31 cellular contexts compared by ENCODE assay signal in the genomic region with DNA sequence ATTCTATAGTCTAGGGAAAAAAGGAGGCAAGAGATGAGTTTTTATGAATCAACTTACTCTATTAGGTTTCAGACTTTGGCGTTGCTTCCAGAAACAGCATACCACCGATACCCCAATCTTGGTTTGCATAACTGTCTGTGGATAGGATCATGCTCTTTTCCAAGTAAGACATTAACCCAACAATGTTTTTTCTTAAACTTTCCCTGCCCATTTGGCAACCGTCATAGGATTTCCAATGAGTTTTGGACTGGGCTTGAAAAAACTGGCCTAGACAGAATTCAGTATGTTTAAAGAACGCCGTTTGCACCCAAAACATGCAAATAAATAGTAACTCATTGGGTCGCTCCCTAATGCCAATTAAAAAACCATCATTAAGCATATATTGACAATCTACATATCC.
"Had no signal": no experiment of that assay in that cellular context is flagged by ENCODE, and none has a peak within 500 bp of the region (broad histone marks: within the 10 kb centered on the region; RNA-seq: fewer than 3 reads in every experiment).

No MANE protein-coding gene starts in this region.

- H3K4me3 Mint-ChIP-seq: naive thymus-derived CD4-positive, alpha-beta T cell; natural killer cell; nephron; neural progenitor cell; stimulated activated naive B cell treated with anti-CD40 and anti-IgM and Interleukin-4, amounts not matched to agents 10 μg/mL and 1 μg/mL and 100 μg/mL, for 72 hours; stimulated activated naive CD8-positive, alpha-beta T cell treated with anti-CD3 and anti-CD28 coated beads, Interleukin-15, Interleukin-2, amounts not matched to agents 100 ng/mL and 50 ng/mL, for 24 hours had no signal

- H3K27me3 ChIP-seq: neural progenitor cell, ovary, right atrium auricular region, spleen, stomach, thyroid gland, tibial nerve, upper lobe of left lung, vagina had no signal

- H3K9me3 Mint-ChIP-seq: naive thymus-derived CD4-positive, alpha-beta T cell; natural killer cell; nephron; neural progenitor cell; stimulated activated naive B cell treated with anti-CD40 and anti-IgM and Interleukin-4, amounts not matched to agents 10 μg/mL and 1 μg/mL and 100 μg/mL, for 72 hours; stimulated activated naive CD8-positive, alpha-beta T cell treated with anti-CD3 and anti-CD28 coated beads, Interleukin-15, Interleukin-2, amounts not matched to agents 100 ng/mL and 50 ng/mL, for 24 hours had no signal

- DNase-seq: naive thymus-derived CD4-positive, alpha-beta T cell; natural killer cell; occipital lobe; ovary; posterior cingulate gyrus; retina; spleen; stimulated activated CD4-positive, alpha-beta T cell treated with anti-CD3 and anti-CD28 coated beads, Interleukin-12 subunit alpha, Interleukin-12 subunit beta, amount 100 ng/mL, for 4 hours; stimulated activated CD4-positive, alpha-beta T cell treated with anti-CD3 and anti-CD28 coated beads, Interleukin-1b, Interleukin-23, amount 100 ng/mL, for 48 hours; stimulated activated CD4-positive, alpha-beta T cell treated with anti-CD3 and anti-CD28 coated beads, Interleukin-4, amount 100 ng/mL, for 1 hour; stimulated activated CD4-positive, alpha-beta T cell treated with anti-CD3 and anti-CD28 coated beads, Interleukin-4, amount 100 ng/mL, for 4 hours; stimulated activated CD8-positive, alpha-beta memory T cell treated with anti-CD3 and anti-CD28 coated beads, Interleukin-4, amount 100 ng/mL, for 48 hours; stimulated activated naive B cell treated with anti-CD40 and anti-IgM and Interleukin-4, amounts not matched to agents 10 μg/mL and 1 μg/mL and 100 μg/mL, for 72 hours; stimulated activated naive CD4-positive, alpha-beta T cell treated with Interleukin-2 at 50 U/mL for 16 hours; stomach; thyroid gland; trophoblast cell; upper lobe of left lung had no signal

- H3K27ac ChIP-seq: neural progenitor cell, ovary, parathyroid adenoma, prostate gland, right atrium auricular region, skin epidermis, spleen, stomach, thoracic aorta, thyroid gland, tibial nerve, upper lobe of left lung, vagina had no signal

- H3K27me3 Mint-ChIP-seq: naive thymus-derived CD4-positive, alpha-beta T cell; stimulated activated naive B cell treated with anti-CD40 and anti-IgM and Interleukin-4, amounts not matched to agents 10 μg/mL and 1 μg/mL and 100 μg/mL, for 72 hours; stimulated activated naive CD8-positive, alpha-beta T cell treated with anti-CD3 and anti-CD28 coated beads, Interleukin-15, Interleukin-2, amounts not matched to agents 100 ng/mL and 50 ng/mL, for 24 hours had no signal

- H3K4me3 ChIP-seq: neural progenitor cell, ovary, prostate gland, right atrium auricular region, skin epidermis, smooth muscle cell, spleen, stomach, thoracic aorta, thyroid gland, tibial nerve, upper lobe of left lung, vagina had no signal

- H3K4me2 ChIP-seq: neural progenitor cell, smooth muscle cell had no signal

- H2AFZ ChIP-seq: neural progenitor cell, parathyroid adenoma had no signal

- H3K9ac ChIP-seq: neural progenitor cell, parathyroid adenoma had no signal

- H3K9me3 ChIP-seq: ovary, prostate gland, right atrium auricular region, spleen, stomach, thoracic aorta, thyroid gland, tibial nerve, upper lobe of left lung, vagina had no signal

- FAIRE-seq: urothelium cell line had no signal

- ATAC-seq: naive thymus-derived CD4-positive, alpha-beta T cell; natural killer cell; sciatic nerve; stimulated activated naive B cell treated with anti-CD40 and anti-IgM and Interleukin-4, amounts not matched to agents 10 μg/mL and 1 μg/mL and 100 μg/mL, for 72 hours had no signal

- H3K36me3 ChIP-seq: ovary, prostate gland, right atrium auricular region, thyroid gland had no signal

- H3K4me1 ChIP-seq: prostate gland, thyroid gland, upper lobe of left lung had no signal

- H3K27ac Mint-ChIP-seq: nephron; neural progenitor cell; stimulated activated naive CD8-positive, alpha-beta T cell treated with anti-CD3 and anti-CD28 coated beads, Interleukin-15, Interleukin-2, amounts not matched to agents 100 ng/mL and 50 ng/mL, for 24 hours had no signal
